In genomic region chr9:126463426-126463825, GRCh38 we compare ENCODE assay signal across 23 cellular contexts.
DNase-seq lines count a peak whose midpoint lies in the region; ATAC-seq, FAIRE-seq and TF ChIP-seq lines count a peak whose summit lies in the region.
"Had no signal": no experiment of that assay in that cellular context is flagged by ENCODE, and none has a peak within 500 bp of the region (broad histone marks: within the 10 kb centered on the region; RNA-seq: fewer than 3 reads in every experiment).

No MANE protein-coding gene starts in this region.

- POLR2A ChIA-PET in activated CD8-positive, alpha-beta T cell treated with anti-CD3 and anti-CD28 coated beads, Interleukin-2, amount 10 ng/mL, durations not matched to agents 7 days and 5 days (lab: Charles Lee): no interaction called here
- POLR2A ChIA-PET in activated CD8-positive, alpha-beta T cell treated with anti-CD3 and anti-CD28 coated beads for 36 hours (lab: Charles Lee): interaction anchor here (1.0 kb wide), 1 partner anchor 19 kb away, joined by 3 read pairs; no protein-coding TSS in a partner anchor

- H3K4me1 Mint-ChIP-seq in activated CD8-positive, alpha-beta T cell treated with anti-CD3 and anti-CD28 coated beads, Interleukin-2, amount 10 ng/mL, durations not matched to agents 7 days and 5 days (ENCODE audit: low read depth): peaks cover 31% of the 10 kb centered on the region
- H3K4me1 Mint-ChIP-seq in activated CD8-positive, alpha-beta T cell treated with anti-CD3 and anti-CD28 coated beads for 36 hours (ENCODE audit: low read depth): peaks cover 12% of the 10 kb centered on the region
- peaks cover 19% of the 10 kb centered on the region for H3K4me1 Mint-ChIP-seq in T-helper 17 cell

- H3K36me3 ChIP-seq in upper lobe of right lung (no peaks in the 10 kb centered on the region), ascending aorta (no peaks in the 10 kb centered on the region)
- H3K36me3 ChIP-seq: BLaER1 had no signal

- H3K9me3 ChIP-seq in T-helper 17 cell (ENCODE audit: control insufficient read depth, low read length, poor library complexity, severe bottlenecking) (no peaks in the 10 kb centered on the region), upper lobe of right lung (no peaks in the 10 kb centered on the region), ascending aorta (no peaks in the 10 kb centered on the region)
- H3K9me3 ChIP-seq: BLaER1, Caco-2 had no signal

- no peak overlapping the region for H3K4me3 ChIP-seq in coronary artery
- no peak overlapping the region for H3K4me3 ChIP-seq in upper lobe of right lung
- no peak overlapping the region for H3K4me3 ChIP-seq in ascending aorta
- H3K4me3 ChIP-seq: BLaER1 had no signal

- TF ChIP-seq CTCF in activated CD8-positive, alpha-beta T cell treated with anti-CD3 and anti-CD28 coated beads for 36 hours (IDR thresholded peaks at IDR 0.05): no peak
- TF ChIP-seq CTCF in coronary artery (IDR thresholded peaks at IDR 0.05) (no peak), upper lobe of right lung (IDR thresholded peaks at IDR 0.05) (no peak), ascending aorta (IDR thresholded peaks at IDR 0.05) (no peak)

- H3K4me1 ChIP-seq in upper lobe of right lung: no peaks in the 10 kb centered on the region
- H3K4me1 ChIP-seq in ascending aorta: no peaks in the 10 kb centered on the region
- H3K4me1 ChIP-seq: Caco-2 had no signal

- H3K27me3 Mint-ChIP-seq in activated CD8-positive, alpha-beta T cell treated with anti-CD3 and anti-CD28 coated beads, Interleukin-2, amount 10 ng/mL, durations not matched to agents 7 days and 5 days (ENCODE audit: low read depth): no peaks in the 10 kb centered on the region
- no peaks in the 10 kb centered on the region for H3K27me3 Mint-ChIP-seq in activated CD8-positive, alpha-beta T cell treated with anti-CD3 and anti-CD28 coated beads for 36 hours
- H3K27me3 Mint-ChIP-seq in T-helper 17 cell: no peaks in the 10 kb centered on the region
- H3K27me3 Mint-ChIP-seq: B cell; CD4-positive, CD25-positive, alpha-beta regulatory T cell had no signal

- DNase-seq in activated CD8-positive, alpha-beta T cell treated with anti-CD3 and anti-CD28 coated beads, Interleukin-2, amount 10 ng/mL, durations not matched to agents 7 days and 5 days: no peak
- no peak for DNase-seq in activated CD8-positive, alpha-beta T cell treated with anti-CD3 and anti-CD28 coated beads for 36 hours
- DNase-seq in T-helper 17 cell (no peak), coronary artery (ENCODE audit: low spot score) (peak; percentile 50), upper lobe of right lung (peak; percentile 10), H54 (ENCODE audit: insufficient read length, low spot score) (no peak), ascending aorta (ENCODE audit: low spot score in 2 of 2) (no peak), NCI-H1436 treated with DMSO at 0.1 percent for 48 hours (lab: John Stamatoyannopoulos, UW) (no peak)
- DNase-seq: Caco-2; CD4-positive, CD25-positive, alpha-beta regulatory T cell; CD8-positive, alpha-beta T cell; DMS153; DMS79 treated with DMSO at 0.1 percent for 48 hours; GF-D8; GOT3; H7; HCEC 1CT had no signal

- no peak overlapping the region for H3K4me3 Mint-ChIP-seq in activated CD8-positive, alpha-beta T cell treated with anti-CD3 and anti-CD28 coated beads, Interleukin-2, amount 10 ng/mL, durations not matched to agents 7 days and 5 days
- no peak overlapping the region for H3K4me3 Mint-ChIP-seq in activated CD8-positive, alpha-beta T cell treated with anti-CD3 and anti-CD28 coated beads for 36 hours
- no peak overlapping the region for H3K4me3 Mint-ChIP-seq in T-helper 17 cell
- H3K4me3 Mint-ChIP-seq: B cell; CD4-positive, CD25-positive, alpha-beta regulatory T cell; CD8-positive, alpha-beta T cell had no signal

- intact Hi-C loops in activated CD8-positive, alpha-beta T cell treated with anti-CD3 and anti-CD28 coated beads for 36 hours (cut with micrococcal nuclease): no loop called here
- intact Hi-C loops in upper lobe of right lung (cut with DNase I) (no loop called here), ascending aorta (cut with DNase I) (no loop called here)

- H3K9me3 Mint-ChIP-seq in activated CD8-positive, alpha-beta T cell treated with anti-CD3 and anti-CD28 coated beads, Interleukin-2, amount 10 ng/mL, durations not matched to agents 7 days and 5 days (ENCODE audit: insufficient read depth): no peaks in the 10 kb centered on the region
- no peaks in the 10 kb centered on the region for H3K9me3 Mint-ChIP-seq in activated CD8-positive, alpha-beta T cell treated with anti-CD3 and anti-CD28 coated beads for 36 hours
- H3K9me3 Mint-ChIP-seq: CD4-positive, CD25-positive, alpha-beta regulatory T cell; CD8-positive, alpha-beta T cell had no signal

- H3K27ac ChIP-seq in coronary artery: no peak overlapping the region
- no peak overlapping the region for H3K27ac ChIP-seq in upper lobe of right lung
- H3K27ac ChIP-seq in ascending aorta: no peak overlapping the region
- H3K27ac ChIP-seq: 22Rv1, BLaER1, C4-2B had no signal

- ATAC-seq in activated CD8-positive, alpha-beta T cell treated with anti-CD3 and anti-CD28 coated beads, Interleukin-2, amount 10 ng/mL, durations not matched to agents 7 days and 5 days: no peak
- no peak for ATAC-seq in activated CD8-positive, alpha-beta T cell treated with anti-CD3 and anti-CD28 coated beads for 36 hours
- ATAC-seq in T-helper 17 cell (no peak), upper lobe of right lung (no peak)
- ATAC-seq: CD8-positive, alpha-beta T cell had no signal

- H3K27me3 ChIP-seq in upper lobe of right lung: no peaks in the 10 kb centered on the region
- H3K27me3 ChIP-seq in ascending aorta: no peaks in the 10 kb centered on the region
- H3K27me3 ChIP-seq: BLaER1 had no signal

- TF ChIP-seq POLR2A in H54 (IDR thresholded peaks at IDR 0.05; ENCODE audit: low read depth, low read length): no peak

- peak overlapping the region; percentile 43 for H3K27ac Mint-ChIP-seq in activated CD8-positive, alpha-beta T cell treated with anti-CD3 and anti-CD28 coated beads, Interleukin-2, amount 10 ng/mL, durations not matched to agents 7 days and 5 days
- no peak overlapping the region for H3K27ac Mint-ChIP-seq in activated CD8-positive, alpha-beta T cell treated with anti-CD3 and anti-CD28 coated beads for 36 hours
- peak overlapping the region; percentile 32 for H3K27ac Mint-ChIP-seq in T-helper 17 cell
- H3K27ac Mint-ChIP-seq: B cell; CD8-positive, alpha-beta T cell had no signal

- CTCF ChIA-PET in activated CD8-positive, alpha-beta T cell treated with anti-CD3 and anti-CD28 coated beads, Interleukin-2, amount 10 ng/mL, durations not matched to agents 7 days and 5 days (lab: Charles Lee): interaction anchor here (1.7 to 2.4 kb wide), 2 partner anchors 28 to 95 kb away, joined by 5 to 12 read pairs; no protein-coding TSS in a partner anchor
- CTCF ChIA-PET in activated CD8-positive, alpha-beta T cell treated with anti-CD3 and anti-CD28 coated beads for 36 hours (lab: Charles Lee): interaction anchor here (1.3 to 2.3 kb wide), 2 partner anchors 28 to 65 kb away, joined by 3 to 13 read pairs; no protein-coding TSS in a partner anchor

- peaks cover 30% of the 10 kb centered on the region for H3K36me3 Mint-ChIP-seq in activated CD8-positive, alpha-beta T cell treated with anti-CD3 and anti-CD28 coated beads, Interleukin-2, amount 10 ng/mL, durations not matched to agents 7 days and 5 days (ENCODE audit: low read depth)
- peaks cover 2% of the 10 kb centered on the region for H3K36me3 Mint-ChIP-seq in activated CD8-positive, alpha-beta T cell treated with anti-CD3 and anti-CD28 coated beads for 36 hours (ENCODE audit: low read depth)
- peaks cover 2% of the 10 kb centered on the region for H3K36me3 Mint-ChIP-seq in T-helper 17 cell (ENCODE audit: low read depth)

- no peak for FAIRE-seq in H54 (lab: Jason Lieb, UNC)
- FAIRE-seq: A204.1, GM12892 had no signal

Comparison
In these comparisons a context has a peak if more than half of its experiments do, and no peak if none do; other contexts are left out.
1. DNase-seq: peak in coronary artery (single experiment) and upper lobe of right lung (single experiment); none in activated CD8-positive, alpha-beta T cell treated with anti-CD3 and anti-CD28 coated beads, Interleukin-2, amount 10 ng/mL, durations not matched to agents 7 days and 5 days (single experiment), activated CD8-positive, alpha-beta T cell treated with anti-CD3 and anti-CD28 coated beads for 36 hours (single experiment), T-helper 17 cell (0 of 3), H54 (single experiment), ascending aorta (0 of 2) and NCI-H1436 treated with DMSO at 0.1 percent for 48 hours (single experiment).